10 cellular contexts compared by ENCODE assay signal in genomic region chr21:39048064-39048463, GRCh38.
DNase-seq lines count a peak whose midpoint lies in the region; ATAC-seq, FAIRE-seq and TF ChIP-seq lines count a peak whose summit lies in the region.
"Had no signal": no experiment of that assay in that cellular context is flagged by ENCODE, and none has a peak within 500 bp of the region (broad histone marks: within the 10 kb centered on the region; RNA-seq: fewer than 3 reads in every experiment).

No MANE protein-coding gene starts in this region.

- H3K36me3 Mint-ChIP-seq in natural killer cell treated with Interleukin-12 subunit alpha and Interleukin-12 subunit beta and Interleukin-15 and Interleukin-18, amount 100 ng/mL, for 72 hours, result no peaks in the 10 kb centered on the region
- H3K36me3 Mint-ChIP-seq: CD4-positive, CD25-positive, alpha-beta regulatory T cell had no signal

- TF ChIP-seq POLR2A in A549 (IDR thresholded peaks at IDR 0.05; ENCODE audit: low read length) (no peak), K562 (conservative IDR thresholded peaks at IDR 0.05) (no peak)

- H3K27me3 Mint-ChIP-seq in natural killer cell treated with Interleukin-12 subunit alpha and Interleukin-12 subunit beta and Interleukin-15 and Interleukin-18, amount 100 ng/mL, for 72 hours, result peaks cover 0 to 4% of the 10 kb centered on the region in 2 donors

- H3K27me3 ChIP-seq in K562 (ENCODE audit: control insufficient read depth in 2 of 2, insufficient read depth in 2 of 2, low read length in 2 of 2), result peaks cover 2 to 15% of the 10 kb centered on the region in 2 experiments; a peak in 4 of 5 replicates

- TF ChIP-seq RAD21 in A549 (conservative IDR thresholded peaks at IDR 0.05 in 1 of 2, IDR thresholded peaks at IDR 0.05 in 1 of 2) (no peak), K562 (CRISPR knock-in tag; conservative IDR thresholded peaks at IDR 0.05 in 1 of 2, IDR thresholded peaks at IDR 0.05 in 1 of 2) (no peak)

- no peak overlapping the region for H3K27ac Mint-ChIP-seq in natural killer cell treated with Interleukin-12 subunit alpha and Interleukin-12 subunit beta and Interleukin-15 and Interleukin-18, amount 100 ng/mL, for 72 hours
- H3K27ac Mint-ChIP-seq: CD4-positive, CD25-positive, alpha-beta regulatory T cell had no signal

- H3K79me2 ChIP-seq in K562 (ENCODE audit: control insufficient read depth, insufficient read depth, low read length), result no peaks in the 10 kb centered on the region
- H3K79me2 ChIP-seq: parathyroid adenoma had no signal

- H3K9me3 ChIP-seq in A549 (no peaks in the 10 kb centered on the region), K562 (replicated peaks; ENCODE audit: control insufficient read depth, insufficient read depth, low read depth, low read length) (no peaks in the 10 kb centered on the region)

- no peaks in the 10 kb centered on the region for H4K20me1 ChIP-seq in K562 (replicated peaks; ENCODE audit: control insufficient read depth, insufficient read depth, low read length)

- peak; percentile 32 to 73 for DNase-seq in A549 (ENCODE audit: low read depth in 1 of 2, low spot score in 1 of 2)
- DNase-seq in HT-29 (ENCODE audit: low spot score), result peak; percentile 91
- peak in 1 of 4 experiments; percentile 8 for DNase-seq in K562 (ENCODE audit: extremely low read depth in 1 of 4, low spot score in 3 of 4)
- peak; percentile 79 for DNase-seq in iPS-NIHi11 (ENCODE audit: low spot score)
- DNase-seq in natural killer cell treated with Interleukin-12 subunit alpha and Interleukin-12 subunit beta and Interleukin-15 and Interleukin-18, amount 100 ng/mL, for 72 hours (ENCODE audit: low spot score), result no peak
- DNase-seq: CD4-positive, CD25-positive, alpha-beta regulatory T cell had no signal

- CTCF ChIA-PET in A549 (lab: Yijun Ruan, JAX), result no interaction called here
- CTCF ChIA-PET in K562 (lab: Yijun Ruan, JAX; ENCODE audit: low intra/inter-chr PET ratio), result no interaction called here

- H2AFZ ChIP-seq in K562 (ENCODE audit: low read depth, low read length), result no peak overlapping the region
- H2AFZ ChIP-seq: parathyroid adenoma had no signal

- in situ Hi-C loops in K562 (cut with MboI), result no loop called here

- H3K27ac ChIP-seq in A549 (no peak overlapping the region), K562 (ENCODE audit: extremely low read depth, low read depth, low read length) (no peak overlapping the region)
- H3K27ac ChIP-seq: parathyroid adenoma had no signal

- no TSS peak for BruUV-seq in K562 (replicated peaks; lab: Mats Ljungman, UMichigan)

- WGBS in A549 (ENCODE audit: missing lambda C conversion rate), result 24% methylated on average over 6 of the region's 6 CpGs
- WGBS in K562 (ENCODE audit: insufficient coverage, low coverage, missing lambda C conversion rate), result 2% methylated on average over 6 of the region's 6 CpGs

- no peaks in the 10 kb centered on the region for H3K9me3 Mint-ChIP-seq in natural killer cell treated with Interleukin-12 subunit alpha and Interleukin-12 subunit beta and Interleukin-15 and Interleukin-18, amount 100 ng/mL, for 72 hours
- H3K9me3 Mint-ChIP-seq: CD4-positive, CD25-positive, alpha-beta regulatory T cell had no signal

- no peak overlapping the region for H3K9ac ChIP-seq in K562 (ENCODE audit: insufficient read depth in 1 of 2, low read depth in 2 of 2, low read length in 2 of 2)
- H3K9ac ChIP-seq: parathyroid adenoma had no signal

- ATAC-seq in A549 (peak; percentile 71 to 83; a peak in 5 of 6 replicates), K562 (peak; percentile 38; the same call in 1 of the 3 replicates), GM19351 (IDR thresholded peaks at IDR 0.05; ENCODE audit: unreplicated experiment) (no peak), GM18520 (IDR thresholded peaks at IDR 0.05; ENCODE audit: unreplicated experiment) (no peak), HG03196 (IDR thresholded peaks at IDR 0.05; ENCODE audit: unreplicated experiment) (no peak)
- ATAC-seq in natural killer cell treated with Interleukin-12 subunit alpha and Interleukin-12 subunit beta and Interleukin-15 and Interleukin-18, amount 100 ng/mL, for 72 hours, result no peak

- H3K4me2 ChIP-seq in A549 (no peak overlapping the region), K562 (ENCODE audit: insufficient read depth, low read length) (no peak overlapping the region)

- no peaks in the 10 kb centered on the region for H3K4me1 Mint-ChIP-seq in natural killer cell treated with Interleukin-12 subunit alpha and Interleukin-12 subunit beta and Interleukin-15 and Interleukin-18, amount 100 ng/mL, for 72 hours (ENCODE audit: low read depth in 2 of 2)
- H3K4me1 Mint-ChIP-seq: CD4-positive, CD25-positive, alpha-beta regulatory T cell had no signal

- no peak overlapping the region for H3K4me3 Mint-ChIP-seq in natural killer cell treated with Interleukin-12 subunit alpha and Interleukin-12 subunit beta and Interleukin-15 and Interleukin-18, amount 100 ng/mL, for 72 hours
- H3K4me3 Mint-ChIP-seq: CD4-positive, CD25-positive, alpha-beta regulatory T cell had no signal

- no peaks in the 10 kb centered on the region for H3K36me3 ChIP-seq in K562 (ENCODE audit: control insufficient read depth, insufficient read depth, low read length)

- H3K4me1 ChIP-seq in A549 (no peaks in the 10 kb centered on the region), K562 (replicated peaks in 1 of 2; ENCODE audit: control insufficient read depth in 2 of 2, insufficient read depth in 2 of 2, low read length in 2 of 2) (no peaks in the 10 kb centered on the region)
- H3K4me1 ChIP-seq: parathyroid adenoma had no signal

- FAIRE-seq in A549 (lab: Jason Lieb, UNC) (no peak), K562 (lab: Jason Lieb, UNC) (peak; percentile 15)

- H3K9me1 ChIP-seq in K562 (ENCODE audit: control insufficient read depth, insufficient read depth, low read length), result no peaks in the 10 kb centered on the region

- TF ChIP-seq EP300 in A549 (IDR thresholded peaks at IDR 0.05) (no peak), K562 (IDR thresholded peaks at IDR 0.05; ENCODE audit: low read length) (no peak)

- no peak overlapping the region for H3K4me3 ChIP-seq in A549
- H3K4me3 ChIP-seq in K562, result no peak overlapping the region

- TF ChIP-seq CTCF in A549 (IDR thresholded peaks at IDR 0.05) (no peak), K562 (IDR thresholded peaks at IDR 0.05 in 2 of 3, conservative IDR thresholded peaks at IDR 0.05 in 1 of 3; ENCODE audit: insufficient read depth in 2 of 3, low read depth in 1 of 3, low read length in 3 of 3) (no peak)

- POLR2A ChIA-PET in A549 (lab: Yijun Ruan, JAX), result no interaction called here
- POLR2A ChIA-PET in K562 (lab: Yijun Ruan, JAX), result interaction anchor here (0.7 kb wide), 1 partner anchor 215 kb away, joined by 3 read pairs; no protein-coding TSS in a partner anchor

- intact Hi-C loops in K562 (cut with micrococcal nuclease), result no loop called here

TF ChIP-seq in A549, 52 proteins besides CTCF, POLR2A, EP300 and RAD21:
- TF ChIP-seq, protein P1, sequence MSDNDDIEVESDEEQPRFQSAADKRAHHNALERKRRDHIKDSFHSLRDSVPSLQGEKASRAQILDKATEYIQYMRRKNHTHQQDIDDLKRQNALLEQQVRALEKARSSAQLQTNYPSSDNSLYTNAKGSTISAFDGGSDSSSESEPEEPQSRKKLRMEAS (IDR thresholded peaks at IDR 0.05), result no peak

TF ChIP-seq in K562, 482 proteins besides CTCF, POLR2A, EP300 and RAD21:
- TF ChIP-seq ZNF695 (CRISPR knock-in tag; IDR thresholded peaks at IDR 0.05) (no peak), RFX1 (IDR thresholded peaks at IDR 0.05) (peak; percentile 46)

Comparison
In these comparisons a context has a peak if more than half of its experiments do, and no peak if none do; other contexts are left out.
1. ATAC-seq: peak in A549 (2 of 2) and K562 (single experiment); none in natural killer cell treated with Interleukin-12 subunit alpha and Interleukin-12 subunit beta and Interleukin-15 and Interleukin-18, amount 100 ng/mL, for 72 hours (0 of 2), GM19351 (single experiment), GM18520 (single experiment) and HG03196 (single experiment).